ENCODE assay signal across 9 cellular contexts in the genomic region with DNA sequence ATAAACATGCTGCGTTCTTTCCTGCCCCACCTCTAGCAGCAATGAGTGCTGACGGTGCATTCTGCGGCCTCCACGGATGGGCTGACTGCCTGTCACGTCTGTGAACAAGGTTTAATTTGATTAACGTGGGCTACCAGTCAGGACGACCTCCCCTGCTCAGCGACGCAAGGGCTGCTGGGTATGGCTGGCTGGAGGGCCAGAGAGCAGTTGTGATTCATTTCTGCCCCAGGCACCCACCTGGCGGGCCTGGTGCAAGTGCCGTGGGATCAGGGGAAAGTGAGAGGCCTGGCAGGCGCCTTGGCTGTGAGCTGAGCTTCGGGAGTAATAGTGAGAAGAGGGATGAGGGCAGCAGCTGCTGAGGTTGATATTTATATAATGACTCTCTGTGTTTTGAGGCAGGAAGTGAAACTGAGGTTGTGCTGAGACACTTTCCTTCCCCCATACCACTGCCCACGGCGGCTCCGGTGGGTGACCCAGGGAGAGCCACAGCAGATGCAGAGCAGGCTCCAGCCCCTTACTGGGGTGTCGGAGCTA.
DNase-seq lines count a peak whose midpoint lies in the region; ATAC-seq and TF ChIP-seq lines count a peak whose summit lies in the region.
"Had no signal": no experiment of that assay in that cellular context is flagged by ENCODE, and none has a peak within 500 bp of the region (broad histone marks: within the 10 kb centered on the region; RNA-seq: fewer than 3 reads in every experiment).

No MANE protein-coding gene starts in this region.

- in situ Hi-C loops in KBM-7 (cut with MboI; ENCODE audit: low pct_unique_long_range_greater_than_20kb, low sequenced_read_pairs): no loop called here

- DNase-seq in GM06990 (ENCODE audit: extremely low read depth, insufficient read length) (peak; percentile 85), LoVo (ENCODE audit: low spot score) (no peak), ovary (no peak), KBM-7 (no peak)
- peak; percentile 68 to 75 for DNase-seq in activated T-cell treated with anti-CD3 and anti-CD28 coated beads, Interleukin-2, amount 50 U/mL, for 48 hours
- peak; percentile 12 for DNase-seq in stimulated activated CD8-positive, alpha-beta memory T cell treated with anti-CD3 and anti-CD28 coated beads, Interleukin-12 subunit alpha, Interleukin-12 subunit beta, amount 100 ng/mL, for 4 hours (ENCODE audit: low read depth)

- no peak for TF ChIP-seq POLR2A in ovary (IDR thresholded peaks at IDR 0.05)

- WGBS in ovary, 3 donors: 79 to 85% (median 83%) methylated on average over 17 of the region's 17 CpGs

- no peak overlapping the region for H3K27ac ChIP-seq in ovary
- H3K27ac ChIP-seq: HL-60 had no signal

- TF ChIP-seq EP300 in ovary (IDR thresholded peaks at IDR 0.05): no peak

- no peak overlapping the region for H3K4me3 ChIP-seq in GM06990 (replicated peaks; ENCODE audit: low read depth, low read length)
- no peak overlapping the region for H3K4me3 ChIP-seq in ovary

- H3K4me1 ChIP-seq in ovary (ENCODE audit: insufficient read depth): no peaks in the 10 kb centered on the region

- no peaks in the 10 kb centered on the region; the same call in 1 of the 2 replicates for H3K27me3 ChIP-seq in GM06990 (replicated peaks; ENCODE audit: control insufficient read depth, insufficient read depth, low read length)
- no peaks in the 10 kb centered on the region for H3K27me3 ChIP-seq in ovary

- no peaks in the 10 kb centered on the region for H3K9me3 ChIP-seq in ovary

- intact Hi-C loops in ovary (cut with DNase I): no loop called here

- ATAC-seq in GM21360 (IDR thresholded peaks at IDR 0.05; ENCODE audit: unreplicated experiment) (peak; percentile 97), HG03520 (IDR thresholded peaks at IDR 0.05; ENCODE audit: unreplicated experiment) (peak; percentile 90)

- TF ChIP-seq CTCF in GM06990 (IDR thresholded peaks at IDR 0.05; ENCODE audit: insufficient read depth, low read length, poor library complexity, severe bottlenecking) (no peak), ovary (IDR thresholded peaks at IDR 0.05) (no peak)

- H3K36me3 ChIP-seq in GM06990 (ENCODE audit: control insufficient read depth, insufficient read depth, low read length) (no peaks in the 10 kb centered on the region), ovary (no peaks in the 10 kb centered on the region)

Comparison
In these comparisons a context has a peak if more than half of its experiments do, and no peak if none do; other contexts are left out.
1. DNase-seq: peak in GM06990 (single experiment), activated T-cell treated with anti-CD3 and anti-CD28 coated beads, Interleukin-2, amount 50 U/mL, for 48 hours (2 of 2) and stimulated activated CD8-positive, alpha-beta memory T cell treated with anti-CD3 and anti-CD28 coated beads, Interleukin-12 subunit alpha, Interleukin-12 subunit beta, amount 100 ng/mL, for 4 hours (single experiment); none in LoVo (single experiment), ovary (0 of 5) and KBM-7 (single experiment).